1 cellular context compared by ENCODE assay signal in the genomic region with DNA sequence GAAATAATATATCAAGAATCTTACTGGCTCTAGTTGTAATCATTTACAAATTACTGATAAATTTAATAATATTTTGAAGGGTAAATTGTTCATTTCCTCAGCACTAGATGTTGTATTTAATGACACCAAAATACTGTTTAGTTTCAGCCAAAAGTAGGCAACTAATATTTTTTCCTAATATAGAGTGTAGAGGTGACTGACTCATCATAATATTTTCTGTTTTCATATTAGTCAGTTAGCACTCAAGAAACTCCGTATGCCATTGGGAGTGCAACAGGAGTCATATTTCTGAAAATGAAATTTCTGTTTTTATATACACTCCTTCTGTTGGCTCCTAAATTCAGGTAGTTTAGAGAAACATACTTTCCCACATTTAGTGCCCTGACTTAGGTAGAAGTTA.
TF ChIP-seq lines count a peak whose summit lies in the region.

No MANE protein-coding gene starts in this region.

TF ChIP-seq in GM12878, 131 proteins besides CTCF, POLR2A, EP300 and RAD21 (continued from another document):
- no peak for TF ChIP-seq ZBTB4 (CRISPR knock-in tag; IDR thresholded peaks at IDR 0.05)
- TF ChIP-seq SIX5 (IDR thresholded peaks at IDR 0.05; ENCODE audit: low read depth, low read length, severe bottlenecking) = no peak
- TF ChIP-seq EED (IDR thresholded peaks at IDR 0.05; ENCODE audit: low read depth) = no peak
- TF ChIP-seq, protein P1, sequence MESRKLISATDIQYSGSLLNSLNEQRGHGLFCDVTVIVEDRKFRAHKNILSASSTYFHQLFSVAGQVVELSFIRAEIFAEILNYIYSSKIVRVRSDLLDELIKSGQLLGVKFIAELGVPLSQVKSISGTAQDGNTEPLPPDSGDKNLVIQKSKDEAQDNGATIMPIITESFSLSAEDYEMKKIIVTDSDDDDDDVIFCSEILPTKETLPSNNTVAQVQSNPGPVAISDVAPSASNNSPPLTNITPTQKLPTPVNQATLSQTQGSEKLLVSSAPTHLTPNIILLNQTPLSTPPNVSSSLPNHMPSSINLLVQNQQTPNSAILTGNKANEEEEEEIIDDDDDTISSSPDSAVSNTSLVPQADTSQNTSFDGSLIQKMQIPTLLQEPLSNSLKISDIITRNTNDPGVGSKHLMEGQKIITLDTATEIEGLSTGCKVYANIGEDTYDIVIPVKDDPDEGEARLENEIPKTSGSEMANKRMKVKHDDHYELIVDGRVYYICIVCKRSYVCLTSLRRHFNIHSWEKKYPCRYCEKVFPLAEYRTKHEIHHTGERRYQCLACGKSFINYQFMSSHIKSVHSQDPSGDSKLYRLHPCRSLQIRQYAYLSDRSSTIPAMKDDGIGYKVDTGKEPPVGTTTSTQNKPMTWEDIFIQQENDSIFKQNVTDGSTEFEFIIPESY (IDR thresholded peaks at IDR 0.05) = no peak
- no peak for TF ChIP-seq ZNF24 (IDR thresholded peaks at IDR 0.05)
- TF ChIP-seq HCFC1 (IDR thresholded peaks at IDR 0.05; ENCODE audit: low read length) = no peak
- TF ChIP-seq HDAC2 (IDR thresholded peaks at IDR 0.05) = no peak
- no peak for TF ChIP-seq TARDBP (IDR thresholded peaks at IDR 0.05; ENCODE audit: borderline replicate concordance)
- TF ChIP-seq BMI1 (IDR thresholded peaks at IDR 0.05; ENCODE audit: borderline replicate concordance) = no peak
- TF ChIP-seq BACH1 (IDR thresholded peaks at IDR 0.05; ENCODE audit: borderline replicate concordance) = no peak
- no peak for TF ChIP-seq NFXL1 (IDR thresholded peaks at IDR 0.05; ENCODE audit: borderline replicate concordance)
- TF ChIP-seq TAF1 (IDR thresholded peaks at IDR 0.05; ENCODE audit: borderline replicate concordance, low read depth, low read length) = no peak
- TF ChIP-seq ZNF217 (IDR thresholded peaks at IDR 0.05) = no peak
- TF ChIP-seq HDGF (IDR thresholded peaks at IDR 0.05) = no peak
- TF ChIP-seq, protein P2, sequence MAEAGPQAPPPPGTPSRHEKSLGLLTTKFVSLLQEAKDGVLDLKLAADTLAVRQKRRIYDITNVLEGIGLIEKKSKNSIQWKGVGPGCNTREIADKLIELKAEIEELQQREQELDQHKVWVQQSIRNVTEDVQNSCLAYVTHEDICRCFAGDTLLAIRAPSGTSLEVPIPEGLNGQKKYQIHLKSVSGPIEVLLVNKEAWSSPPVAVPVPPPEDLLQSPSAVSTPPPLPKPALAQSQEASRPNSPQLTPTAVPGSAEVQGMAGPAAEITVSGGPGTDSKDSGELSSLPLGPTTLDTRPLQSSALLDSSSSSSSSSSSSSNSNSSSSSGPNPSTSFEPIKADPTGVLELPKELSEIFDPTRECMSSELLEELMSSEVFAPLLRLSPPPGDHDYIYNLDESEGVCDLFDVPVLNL (IDR thresholded peaks at IDR 0.05; ENCODE audit: low read depth, low read length) = no peak
- TF ChIP-seq NR2C2 (IDR thresholded peaks at IDR 0.05; ENCODE audit: borderline replicate concordance, control insufficient read depth, insufficient read length, low read depth) = no peak
- TF ChIP-seq MAX (IDR thresholded peaks at IDR 0.05; ENCODE audit: low read depth, low read length) = no peak
